ENCODE assay signal across 14 cellular contexts in the genomic region with DNA sequence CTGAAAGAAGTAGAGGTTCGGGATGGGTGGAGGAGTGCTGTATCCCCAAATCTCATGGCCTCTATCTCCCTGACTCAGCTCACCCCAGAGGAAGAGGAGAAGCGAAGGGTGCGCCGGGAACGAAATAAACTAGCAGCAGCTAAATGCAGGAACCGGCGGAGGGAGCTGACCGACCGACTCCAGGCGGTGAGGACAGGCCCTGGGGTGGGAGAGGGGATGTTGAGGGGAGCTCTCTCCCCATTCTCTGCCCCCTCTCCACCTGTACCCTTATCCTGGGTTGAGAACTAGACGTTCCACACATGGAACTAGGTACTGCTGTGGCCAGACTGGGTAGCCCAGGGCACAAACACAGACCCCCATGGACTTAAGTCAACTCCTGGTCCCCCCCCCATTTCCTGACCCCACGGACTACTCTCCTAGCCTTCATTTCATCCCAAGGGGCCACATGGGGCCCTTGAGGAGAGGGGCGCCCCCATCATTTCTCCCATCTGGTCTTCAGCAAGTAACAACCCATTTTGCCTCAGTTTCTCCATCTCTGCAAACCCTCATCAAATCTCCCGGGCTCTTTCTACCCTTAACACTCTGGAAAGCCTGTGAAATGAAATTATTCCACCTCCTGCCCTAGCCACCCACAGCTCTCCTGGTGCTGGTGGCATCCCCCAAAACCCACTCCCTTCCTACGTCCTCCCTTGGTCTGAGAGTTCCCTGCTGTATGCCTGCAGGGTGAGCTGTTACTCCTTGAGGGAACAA. TPM values are rescaled to one million over a fixed set of nuclear protein-coding genes. Genes with fewer than 3 reads are reported as not detected.
DNase-seq lines count a peak whose midpoint lies in the region; ATAC-seq and TF ChIP-seq lines count a peak whose summit lies in the region.
"Had no signal": no experiment of that assay in that cellular context is flagged by ENCODE, and none has a peak within 500 bp of the region (broad histone marks: within the 10 kb centered on the region; RNA-seq: fewer than 3 reads in every experiment).

No MANE protein-coding gene starts in this region.

- H3K4me3 ChIP-seq in BLaER1 (no peak overlapping the region), GM23248 (no peak overlapping the region), sigmoid colon (no peak overlapping the region), Karpas-422 (ENCODE audit: low read length) (no peak overlapping the region)

- no peak overlapping the region for H2AFZ ChIP-seq in GM23248
- no peak overlapping the region for H2AFZ ChIP-seq in Karpas-422 (ENCODE audit: low read length)

- no peak for ATAC-seq in naive thymus-derived CD8-positive, alpha-beta T cell
- ATAC-seq: activated CD4-positive, CD25-positive, alpha-beta regulatory T cell treated with anti-CD3 and anti-CD28 coated beads, Interleukin-2, amount 50 U/mL, for 24 hours; heart right ventricle; sciatic nerve had no signal

- H3K27ac ChIP-seq in BLaER1 (no peak overlapping the region), GM23248 (no peak overlapping the region), sigmoid colon (no peak overlapping the region), Karpas-422 (ENCODE audit: low read length) (no peak overlapping the region)
- H3K27ac ChIP-seq: heart right ventricle had no signal

- H4K20me1 ChIP-seq in BLaER1: peaks cover 19% of the 10 kb centered on the region
- no peaks in the 10 kb centered on the region for H4K20me1 ChIP-seq in GM23248 (ENCODE audit: insufficient read depth)
- no peaks in the 10 kb centered on the region for H4K20me1 ChIP-seq in Karpas-422 (ENCODE audit: insufficient read depth, low read depth, low read length)

- 87 to 92% methylated on average over 11 to 15 of the region's 15 CpGs for WGBS in GM23248 (ENCODE audit: low coverage in 1 of 2, low lambda C conversion rate in 2 of 2, missing lambda C conversion rate in 2 of 2), 2 experiments
- WGBS in sigmoid colon, 2 donors: 86 to 92% methylated on average over 15 of the region's 15 CpGs

- peaks cover 17% of the 10 kb centered on the region for H3F3A ChIP-seq in GM23248 (ENCODE audit: insufficient read depth)

- peaks cover 34% of the 10 kb centered on the region for H3K79me2 ChIP-seq in GM23248 (ENCODE audit: insufficient read depth)
- 0 out of 2 replicates have a peak, but pooled peaks cover 7% of the 10 kb centered on the region for H3K79me2 ChIP-seq in Karpas-422 (ENCODE audit: low read length)

- peaks cover 0 to 8% (median 3%) of the 10 kb centered on the region in 3 donors for H3K36me3 Mint-ChIP-seq in naive thymus-derived CD8-positive, alpha-beta T cell

- H3K4me1 ChIP-seq in BLaER1 (peaks cover 41% of the 10 kb centered on the region), GM23248 (ENCODE audit: insufficient read depth) (peaks cover 10% of the 10 kb centered on the region; the same call in 1 of the 2 replicates), sigmoid colon (peaks cover 0 to 36% (median 30%) of the 10 kb centered on the region in 4 donors), Karpas-422 (ENCODE audit: low read length) (peaks cover 33% of the 10 kb centered on the region)

- no peak for TF ChIP-seq POLR2A in sigmoid colon (IDR thresholded peaks at IDR 0.05)

- peaks cover 7 to 32% (median 15%) of the 10 kb centered on the region in 5 donors for H3K27me3 Mint-ChIP-seq in naive thymus-derived CD8-positive, alpha-beta T cell

- no peaks in the 10 kb centered on the region for H3K9me2 ChIP-seq in GM23248 (ENCODE audit: insufficient read depth)
- H3K9me2 ChIP-seq in Karpas-422 (replicated peaks; ENCODE audit: insufficient read depth, low read length): no peaks in the 10 kb centered on the region

- peak; percentile 31 for DNase-seq in GM23248
- DNase-seq in astrocyte of the hippocampus (ENCODE audit: low read depth, low spot score): peak; percentile 22
- peak in 4 of 10 donors; percentile 31 to 72 (median 46) for DNase-seq in naive thymus-derived CD8-positive, alpha-beta T cell
- no peak for DNase-seq in NCI-H1105 treated with DMSO at 0.1 percent for 48 hours (lab: John Stamatoyannopoulos, UW)
- no peak for DNase-seq in sigmoid colon
- DNase-seq in NCI-H2196 treated with DMSO at 0.1 percent for 48 hours (lab: John Stamatoyannopoulos, UW; ENCODE audit: unreplicated experiment): no peak
- DNase-seq in Karpas-422: no peak
- DNase-seq: heart right ventricle; NCI-H1436; OCI-M1; stimulated activated CD4-positive, alpha-beta T cell treated with anti-CD3 and anti-CD28 coated beads, Interleukin-4, amount 100 ng/mL, for 4 hours had no signal

- peaks cover 34 to 81% (median 49%) of the 10 kb centered on the region in 4 donors for H3K4me1 Mint-ChIP-seq in naive thymus-derived CD8-positive, alpha-beta T cell

- in situ Hi-C loops in GM23248 (cut with MboI): no loop called here

- TF ChIP-seq CTCF in sigmoid colon (IDR thresholded peaks at IDR 0.05): no peak

- no peaks in the 10 kb centered on the region for H3K9me3 ChIP-seq in BLaER1
- no peaks in the 10 kb centered on the region for H3K9me3 ChIP-seq in GM23248 (ENCODE audit: low read depth)
- no peaks in the 10 kb centered on the region for H3K9me3 ChIP-seq in sigmoid colon
- H3K9me3 ChIP-seq in Karpas-422 (ENCODE audit: low read length): no peaks in the 10 kb centered on the region
- H3K9me3 ChIP-seq: heart right ventricle had no signal

- no peak for TF ChIP-seq EP300 in sigmoid colon (IDR thresholded peaks at IDR 0.05)

- peaks cover 65% of the 10 kb centered on the region for H3K27me3 ChIP-seq in BLaER1
- H3K27me3 ChIP-seq in GM23248 (replicated peaks; ENCODE audit: insufficient read depth): no peaks in the 10 kb centered on the region
- no peaks in the 10 kb centered on the region for H3K27me3 ChIP-seq in sigmoid colon
- no peaks in the 10 kb centered on the region for H3K27me3 ChIP-seq in Karpas-422 (ENCODE audit: low read length)

- POLR2A ChIA-PET in naive thymus-derived CD8-positive, alpha-beta T cell (lab: Charles Lee): interaction anchor here (5.6 kb wide), 1 partner anchor 29 kb away, joined by 90 read pairs; no protein-coding TSS in a partner anchor

- H3K4me3 Mint-ChIP-seq in naive thymus-derived CD8-positive, alpha-beta T cell: peak overlapping the region; percentile 27 to 94 (median 92)

- H3K4me2 ChIP-seq in BLaER1 (0 out of 2 replicates have a peak overlapping the region, but pooled peaks have one; percentile 100), GM23248 (ENCODE audit: unreplicated experiment) (no peak overlapping the region), Karpas-422 (ENCODE audit: low read depth, low read length, poor library complexity, severe bottlenecking) (no peak overlapping the region)

- intact Hi-C loops in sigmoid colon (cut with DNase I): no loop called here

- H3K9me3 Mint-ChIP-seq in naive thymus-derived CD8-positive, alpha-beta T cell: no peaks in the 10 kb centered on the region

- H3K9ac ChIP-seq in BLaER1 (no peak overlapping the region), GM23248 (no peak overlapping the region), Karpas-422 (ENCODE audit: low read length) (no peak overlapping the region)

- H3K27ac Mint-ChIP-seq in naive thymus-derived CD8-positive, alpha-beta T cell: peak overlapping the region in 9 of 10 donors; percentile 19 to 100 (median 53)

- H3K36me3 ChIP-seq in BLaER1 (no peaks in the 10 kb centered on the region), GM23248 (ENCODE audit: low read depth) (no peaks in the 10 kb centered on the region), sigmoid colon (no peaks in the 10 kb centered on the region), Karpas-422 (ENCODE audit: insufficient read depth, low read length) (no peaks in the 10 kb centered on the region)
- H3K36me3 ChIP-seq: heart right ventricle had no signal

RNA-seq across cellular contexts. Expression of a gene that starts 3.5 kb away (rescaled TPM):
- total RNA-seq in GM23248 (2014; rRNA removed; shearing (Covaris generic)): 11.9 and 16.1 TPM in 2 replicates
- polyA plus RNA-seq in GM23248 (2016; fragmentation: Nextera tagmentation; extraction: Ambion mirVana): 4.8 and 8.3 TPM in 2 replicates
- 1 to 10 TPM; 3.5 TPM for total RNA-seq in naive thymus-derived CD8-positive, alpha-beta T cell
- 10 to 100 TPM; 10.2 to 11.4 (median 11.0) TPM for polyA plus RNA-seq in naive thymus-derived CD8-positive, alpha-beta T cell
- 10 to 100 TPM in 3 of 4 donors, 1 to 10 TPM in 1; 1.1 to 28.1 (median 23.1) TPM for total RNA-seq in sigmoid colon
- 10 to 100 TPM in 1 of 3 donors, 1 to 10 TPM in 2; 3.7 to 11.0 (median 5.4) TPM for polyA plus RNA-seq in sigmoid colon
- 2.5 and 4.0 TPM in 2 replicates for total RNA-seq in Karpas-422 (2014; rRNA removed; shearing (Covaris generic); ENCODE audit: low replicate concordance)

RNA-seq across cellular contexts. Expression of a gene that starts 25.6 kb away (rescaled TPM):
- 14.8 and 19.6 TPM in 2 replicates for total RNA-seq in GM23248 (2014; rRNA removed; shearing (Covaris generic))
- polyA plus RNA-seq in GM23248 (2016; fragmentation: Nextera tagmentation; extraction: Ambion mirVana) (7.8 and 8.2 TPM in 2 replicates), sigmoid colon (10 to 100 TPM in 2 of 3 donors, 1 to 10 TPM in 1; 9.5 to 15.0 (median 12.0) TPM)
- total RNA-seq in naive thymus-derived CD8-positive, alpha-beta T cell: 1 to 10 TPM; 1.0 to 1.8 TPM
- under 1 TPM in 2 of 3 donors, not detected in 1; 0.27 to 0.41 TPM for polyA plus RNA-seq in naive thymus-derived CD8-positive, alpha-beta T cell
- 10 to 100 TPM; 15.0 to 23.5 (median 19.2) TPM for total RNA-seq in sigmoid colon
- total RNA-seq in Karpas-422 (2014; rRNA removed; shearing (Covaris generic); ENCODE audit: low replicate concordance): 3.1 and 4.6 TPM in 2 replicates

RNA-seq across cellular contexts. Expression of a gene that starts 27.0 kb away (rescaled TPM):
- 0.32 TPM in 1 of 2 replicates, not detected in the other for total RNA-seq in GM23248 (2014; rRNA removed; shearing (Covaris generic))
- polyA plus RNA-seq in GM23248 (2016; fragmentation: Nextera tagmentation; extraction: Ambion mirVana) (0.33 and 0.63 TPM in 2 replicates), sigmoid colon (1 to 10 TPM; 3.0 to 4.2 (median 3.5) TPM)
- 10 to 100 TPM; 12.4 to 15.6 TPM for total RNA-seq in naive thymus-derived CD8-positive, alpha-beta T cell
- 1 to 10 TPM; 7.2 to 8.7 (median 7.7) TPM for polyA plus RNA-seq in naive thymus-derived CD8-positive, alpha-beta T cell
- 1 to 10 TPM; 1.2 to 2.5 (median 2.2) TPM for total RNA-seq in sigmoid colon
- total RNA-seq in Karpas-422 (2014; rRNA removed; shearing (Covaris generic); ENCODE audit: low replicate concordance): 0.71 and 8.0 TPM in 2 replicates

RNA-seq across cellular contexts. Expression of a gene that starts 36.0 kb away (rescaled TPM):
- total RNA-seq in GM23248 (2014; rRNA removed; shearing (Covaris generic)): 108 and 135 TPM in 2 replicates
- 31.9 and 32.6 TPM in 2 replicates for polyA plus RNA-seq in GM23248 (2016; fragmentation: Nextera tagmentation; extraction: Ambion mirVana)
- 10 to 100 TPM; 72.0 to 72.1 TPM for total RNA-seq in naive thymus-derived CD8-positive, alpha-beta T cell
- 10 to 100 TPM; 39.9 to 49.6 (median 49.0) TPM for polyA plus RNA-seq in naive thymus-derived CD8-positive, alpha-beta T cell
- 100 to 1,000 TPM; 101 to 205 (median 128) TPM for total RNA-seq in sigmoid colon
- polyA plus RNA-seq in sigmoid colon: 100 to 1,000 TPM; 160 to 223 (median 164) TPM
- 77.9 and 97.9 TPM in 2 replicates for total RNA-seq in Karpas-422 (2014; rRNA removed; shearing (Covaris generic); ENCODE audit: low replicate concordance)

RNA-seq across cellular contexts. Expression of a gene that starts 47.6 kb away (rescaled TPM):
- total RNA-seq in GM23248 (2014; rRNA removed; shearing (Covaris generic)): 63.0 and 79.8 TPM in 2 replicates
- polyA plus RNA-seq in GM23248 (2016; fragmentation: Nextera tagmentation; extraction: Ambion mirVana) (89.0 and 90.9 TPM in 2 replicates), sigmoid colon (10 to 100 TPM; 27.3 to 31.8 (median 30.1) TPM)
- 10 to 100 TPM; 59.2 to 61.0 TPM for total RNA-seq in naive thymus-derived CD8-positive, alpha-beta T cell
- 10 to 100 TPM; 32.2 to 38.6 (median 33.7) TPM for polyA plus RNA-seq in naive thymus-derived CD8-positive, alpha-beta T cell
- total RNA-seq in sigmoid colon: 10 to 100 TPM; 41.8 to 67.0 (median 64.4) TPM
- total RNA-seq in Karpas-422 (2014; rRNA removed; shearing (Covaris generic); ENCODE audit: low replicate concordance): 121 and 175 TPM in 2 replicates

Comparison
In these comparisons a context has a peak if more than half of its experiments do, and no peak if none do; other contexts are left out.
1. DNase-seq: peak in GM23248 (single experiment) and astrocyte of the hippocampus (single experiment); none in NCI-H1105 treated with DMSO at 0.1 percent for 48 hours (single experiment), sigmoid colon (single experiment), NCI-H2196 treated with DMSO at 0.1 percent for 48 hours (single experiment) and Karpas-422 (single experiment).